In genomic region chr12:5514016-5514415, GRCh38 we compare ENCODE assay signal across 25 cellular contexts.
"Had no signal": no experiment of that assay in that cellular context is flagged by ENCODE, and none has a peak within 500 bp of the region (broad histone marks: within the 10 kb centered on the region; RNA-seq: fewer than 3 reads in every experiment).

No MANE protein-coding gene starts in this region.

- H3K4me3 ChIP-seq: esophagus squamous epithelium, ovary, prostate gland, sigmoid colon, thoracic aorta, uterus had no signal

- H3K36me3 ChIP-seq: brain microvascular endothelial cell, esophagus squamous epithelium, neutrophil, ovary, prostate gland, sigmoid colon, thoracic aorta, uterus, WERI-Rb-1 had no signal

- H3K9me3 ChIP-seq: esophagus squamous epithelium, neutrophil, ovary, prostate gland, sigmoid colon, thoracic aorta, uterus had no signal

- DNase-seq: activated CD4-positive, alpha-beta memory T cell treated with anti-CD3 and anti-CD28 coated beads for 36 hours; activated CD4-positive, alpha-beta T cell treated with anti-CD3 and anti-CD28 coated beads, Interleukin-2, amount 10 ng/mL, durations not matched to agents 24 days and 14 days; activated CD4-positive, CD25-positive, alpha-beta regulatory T cell treated with anti-CD3 and anti-CD28 coated beads, Interleukin-2, amount 50 U/mL, for 72 hours; activated gamma-delta T cell treated with Interleukin-2 at 50 U/mL for 16 hours; activated naive CD4-positive, alpha-beta T cell treated with anti-CD3 and anti-CD28 coated beads, Interleukin-2, amount 50 U/mL, for 16 hours; activated T-cell treated with anti-CD3 and anti-CD28 coated beads, Interleukin-2, amount 50 U/mL, for 4 hours; amniotic stem cell; brain microvascular endothelial cell; esophagus squamous epithelium; left cardiac atrium; mammary epithelial cell; retina; sigmoid colon; small intestine; stimulated activated CD4-positive, alpha-beta T cell treated with anti-CD3 and anti-CD28 coated beads, Interleukin-1b, Interleukin-23, amount 100 ng/mL, for 48 hours; stimulated activated naive B cell treated with anti-CD40 and anti-IgM and Interleukin-4, amounts not matched to agents 10 μg/mL and 1 μg/mL and 100 μg/mL, for 72 hours; SW 1271; T-helper 9 cell; trophoblast cell; uterus; WERI-Rb-1 had no signal

- H3K27me3 ChIP-seq: brain microvascular endothelial cell, ovary, uterus had no signal

- H3K27ac ChIP-seq: brain microvascular endothelial cell, esophagus squamous epithelium, neutrophil, prostate gland, sigmoid colon, thoracic aorta, uterus, WERI-Rb-1 had no signal

- H3K4me1 ChIP-seq: prostate gland, uterus had no signal
